8 cellular contexts compared by ENCODE assay signal in genomic region chr11:68038718-68039525, GRCh38. TPM values are rescaled to one million over a fixed set of nuclear protein-coding genes. Genes with fewer than 3 reads are reported as not detected.
DNase-seq lines count a peak whose midpoint lies in the region; ATAC-seq and TF ChIP-seq lines count a peak whose summit lies in the region.

Gene TCIRG1, plus strand, starts transcription at chr11:68039025. Its CDS starts 2,247 bp downstream, at chr11:68041272.

- peak within 1 kb of the TSS; percentile 90 to 98 for H3K27ac ChIP-seq in left lung

- H3K4me3 ChIP-seq in MG63: peak within 1 kb of the TSS; percentile 57
- H3K4me3 ChIP-seq in left lung: peak within 1 kb of the TSS; percentile 74 to 78

- TF ChIP-seq CTCF in left lung (IDR thresholded peaks at IDR 0.05): peak in 1 of 2 donors; percentile 27

- peaks cover 20 to 68% of the 10 kb centered on the region in 2 donors for H3K4me1 ChIP-seq in left lung

- intact Hi-C loops in left lung (cut with DNase I): no loop called here

- no peaks in the 10 kb centered on the region for H3K27me3 ChIP-seq in MG63
- H3K27me3 ChIP-seq in left lung: no peaks in the 10 kb centered on the region

- ATAC-seq in left lung: peak; percentile 87

- H3K36me3 ChIP-seq in MG63: peaks cover 6% of the 10 kb centered on the region
- H3K36me3 ChIP-seq in left lung: peaks cover 0 to 36% of the 10 kb centered on the region in 2 donors

- no peaks in the 10 kb centered on the region for H3K9me3 ChIP-seq in MG63
- H3K9me3 ChIP-seq in left lung: no peaks in the 10 kb centered on the region

- DNase-seq in SIG-M5 treated with dmso at 0.1 percent for 504 hours (lab: John Stamatoyannopoulos, UW; ENCODE audit: unreplicated experiment): peak; percentile 32
- DNase-seq in SIG-M5 (lab: John Stamatoyannopoulos, UW): no peak
- DNase-seq in MG63: peak; percentile 88
- peak; percentile 50 to 55 for DNase-seq in activated CD4-positive, alpha-beta T cell treated with anti-CD3 and anti-CD28 coated beads for 4 hours
- peak; percentile 43 to 91 for DNase-seq in dermis microvascular lymphatic vessel endothelial cell (ENCODE audit: low read depth in 2 of 2)
- DNase-seq in left lung: peak; percentile 90 to 97
- DNase-seq in stimulated activated CD4-positive, alpha-beta T cell treated with anti-CD3 and anti-CD28 coated beads, Interleukin-4, amount 100 ng/mL, for 4 hours: peak; percentile 52 to 67
- DNase-seq in NCI-H345 treated with DMSO at 0.1 percent for 48 hours (lab: John Stamatoyannopoulos, UW; ENCODE audit: unreplicated experiment): no peak

RNA-seq across cellular contexts. Expression of gene TCIRG1, which starts in this region (rescaled TPM):
- 26.4 and 36.9 TPM in 2 replicates for total RNA-seq in MG63 (2014; rRNA removed; shearing (Covaris generic); ENCODE audit: low replicate concordance)
- 40.1 and 65.4 TPM in 2 replicates for total RNA-seq in dermis microvascular lymphatic vessel endothelial cell
- total RNA-seq in left lung: 100 to 1,000 TPM; 191 to 323 TPM

Comparison
In these comparisons a context has a peak if more than half of its experiments do, and no peak if none do; other contexts are left out.
1. DNase-seq: peak in SIG-M5 treated with dmso at 0.1 percent for 504 hours (single experiment), MG63 (single experiment), activated CD4-positive, alpha-beta T cell treated with anti-CD3 and anti-CD28 coated beads for 4 hours (2 of 2), dermis microvascular lymphatic vessel endothelial cell (2 of 2), left lung (2 of 2) and stimulated activated CD4-positive, alpha-beta T cell treated with anti-CD3 and anti-CD28 coated beads, Interleukin-4, amount 100 ng/mL, for 4 hours (2 of 2); none in SIG-M5 (single experiment) and NCI-H345 treated with DMSO at 0.1 percent for 48 hours (single experiment).